In genomic region chr14:34403646-34404045, GRCh38 we compare ENCODE assay signal across 17 cellular contexts. TPM values are rescaled to one million over a fixed set of nuclear protein-coding genes. Genes with fewer than 3 reads are reported as not detected.
DNase-seq lines count a peak whose midpoint lies in the region; ATAC-seq and TF ChIP-seq lines count a peak whose summit lies in the region.
"Had no signal": no experiment of that assay in that cellular context is flagged by ENCODE, and none has a peak within 500 bp of the region (broad histone marks: within the 10 kb centered on the region; RNA-seq: fewer than 3 reads in every experiment).

No MANE protein-coding gene starts in this region.

- H3K4me1 ChIP-seq in gastrocnemius medialis = no peaks in the 10 kb centered on the region

- no peaks in the 10 kb centered on the region for H3K9me3 ChIP-seq in gastrocnemius medialis

- no peaks in the 10 kb centered on the region for H3K36me3 ChIP-seq in gastrocnemius medialis

- TF ChIP-seq CTCF in fibroblast of villous mesenchyme (IDR thresholded peaks at IDR 0.05; ENCODE audit: insufficient read depth, low read depth, low read length) (no peak), gastrocnemius medialis (IDR thresholded peaks at IDR 0.05 in 4 of 5, conservative IDR thresholded peaks at IDR 0.05 in 1 of 5) (no peak)

- intact Hi-C loops in gastrocnemius medialis (cut with DNase I; ENCODE audit: low total_unique reads) (no loop called here), left ventricle myocardium superior (cut with micrococcal nuclease) (no loop called here)

- H3K27me3 ChIP-seq in gastrocnemius medialis = no peaks in the 10 kb centered on the region

- in situ Hi-C loops in gastrocnemius medialis (cut with MboI; ENCODE audit: low sequenced_read_pairs in 4 of 4) = no loop called here

- no peak overlapping the region for H3K27ac ChIP-seq in gastrocnemius medialis
- H3K27ac ChIP-seq: RWPE1 had no signal

- H3K4me3 ChIP-seq in fibroblast of villous mesenchyme (ENCODE audit: low read depth, low read length) (no peak overlapping the region), gastrocnemius medialis (no peak overlapping the region)

- peak; percentile 7 for DNase-seq in SKM-1 treated with dmso at 0.1 percent for 144 hours (lab: John Stamatoyannopoulos, UW; ENCODE audit: unreplicated experiment)
- no peak for DNase-seq in SKM-1 (lab: John Stamatoyannopoulos, UW; ENCODE audit: unreplicated experiment)
- peak; percentile 75 for DNase-seq in MV-4-11 (lab: John Stamatoyannopoulos, UW)
- DNase-seq in amniotic epithelial cell (ENCODE audit: low read depth) = peak; percentile 68
- peak; percentile 19 for DNase-seq in fibroblast of villous mesenchyme (ENCODE audit: low read depth)
- no peak for DNase-seq in gastrocnemius medialis
- DNase-seq in left ventricle myocardium superior = no peak
- DNase-seq in NCI-H1436 (lab: John Stamatoyannopoulos, UW) = no peak
- DNase-seq: MM.1S, NCI-H1694 treated with DMSO at 0.1 percent for 48 hours, NCI-H2081 treated with DMSO at 0.1 percent for 48 hours, NCI-H2171 treated with DMSO at 0.1 percent for 48 hours, NCI-H524 treated with DMSO at 0.1 percent for 48 hours, NCI-H82, SHP77 treated with DMSO at 0.1 percent for 48 hours had no signal

- ATAC-seq in gastrocnemius medialis (no peak), left ventricle myocardium superior (no peak)
- ATAC-seq: SK-N-SH treated with all-trans-retinoic acid at 6 μM for 48 hours had no signal

- no peak for TF ChIP-seq POLR2A in gastrocnemius medialis (IDR thresholded peaks at IDR 0.05)

RNA-seq across cellular contexts. Expression of gene SPTSSA, which starts 58.4 kb away (rescaled TPM):
- total RNA-seq in fibroblast of villous mesenchyme (12.2 and 18.6 TPM in 2 replicates), gastrocnemius medialis (10 to 100 TPM in 2 of 4 donors, 1 to 10 TPM in 2; 6.4 to 14.0 (median 10.2) TPM), left ventricle myocardium superior (14.2 TPM)

Comparison
In these comparisons a context has a peak if more than half of its experiments do, and no peak if none do; other contexts are left out.
1. DNase-seq: peak in SKM-1 treated with dmso at 0.1 percent for 144 hours (single experiment), MV-4-11 (single experiment), amniotic epithelial cell (single experiment) and fibroblast of villous mesenchyme (single experiment); none in SKM-1 (single experiment), gastrocnemius medialis (0 of 2), left ventricle myocardium superior (single experiment) and NCI-H1436 (single experiment).